In genomic region chr9:127716412-127716811, GRCh38 we compare ENCODE assay signal across 1 cellular context.
TF ChIP-seq lines count a peak whose summit lies in the region.

No MANE protein-coding gene starts in this region.

TF ChIP-seq in H1, 55 proteins besides CTCF, POLR2A, EP300 and RAD21:
- no peak for TF ChIP-seq CHD2 (IDR thresholded peaks at IDR 0.05; ENCODE audit: low read length)
- TF ChIP-seq USF2 (IDR thresholded peaks at IDR 0.05; ENCODE audit: low read length), result no peak
- no peak for TF ChIP-seq BRCA1 (IDR thresholded peaks at IDR 0.05; ENCODE audit: low read depth, low read length)
- no peak for TF ChIP-seq HDAC6 (IDR thresholded peaks at IDR 0.05; ENCODE audit: low read depth, low read length)
- no peak for TF ChIP-seq RBBP5 (IDR thresholded peaks at IDR 0.05; ENCODE audit: borderline replicate concordance, low read depth, low read length)
- no peak for TF ChIP-seq FOSL1 (IDR thresholded peaks at IDR 0.05; ENCODE audit: insufficient read depth, low read depth, low read length)
- TF ChIP-seq CEBPB (IDR thresholded peaks at IDR 0.05; ENCODE audit: low read depth, low read length), result no peak
- TF ChIP-seq CBX5 (IDR thresholded peaks at IDR 0.05; ENCODE audit: low read depth, low read length), result no peak
- no peak for TF ChIP-seq HDAC2 (IDR thresholded peaks at IDR 0.05; ENCODE audit: borderline replicate concordance in 1 of 2, low read depth in 2 of 2, low read length in 2 of 2)
- no peak for TF ChIP-seq GTF2F1 (IDR thresholded peaks at IDR 0.05; ENCODE audit: borderline replicate concordance, low read depth, low read length)
- no peak for TF ChIP-seq JUND (IDR thresholded peaks at IDR 0.05; ENCODE audit: low read length)
- TF ChIP-seq SP4 (IDR thresholded peaks at IDR 0.05; ENCODE audit: low read length), result no peak
- TF ChIP-seq BACH1 (IDR thresholded peaks at IDR 0.05; ENCODE audit: low read length), result no peak
- no peak for TF ChIP-seq EZH2 (IDR thresholded peaks at IDR 0.05; ENCODE audit: low read depth, low read length, severe bottlenecking)
- no peak for TF ChIP-seq TAF7 (optimal IDR thresholded peaks at IDR 0.05; ENCODE audit: borderline replicate concordance, low read depth, low read length)
- TF ChIP-seq E2F6 (IDR thresholded peaks at IDR 0.05), result no peak
- TF ChIP-seq NANOG (IDR thresholded peaks at IDR 0.05; ENCODE audit: insufficient read depth, low read depth, low read length, poor library complexity, severe bottlenecking), result no peak
- TF ChIP-seq JUN (IDR thresholded peaks at IDR 0.05; ENCODE audit: low read depth, low read length), result no peak
